In the genomic region with DNA sequence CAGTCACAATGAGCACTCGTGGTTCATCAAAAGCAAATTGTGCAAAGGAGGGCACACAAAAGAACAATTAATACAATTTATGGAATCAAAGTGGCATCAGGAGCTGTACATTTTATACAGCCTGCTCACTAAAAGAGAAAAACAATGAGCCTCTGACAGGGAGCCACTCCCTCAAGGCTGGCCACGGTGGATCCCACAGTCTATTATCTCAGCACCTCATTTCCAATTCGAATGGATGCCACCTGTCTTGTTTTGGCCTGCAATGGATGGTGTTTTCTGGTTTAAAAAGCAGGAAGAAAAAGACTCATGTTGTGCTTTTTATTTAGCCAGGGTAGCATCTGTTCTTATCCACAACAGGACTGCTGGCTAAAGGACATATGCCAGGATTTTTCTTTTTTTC, we compare ENCODE assay signal across 19 cellular contexts.
A peak's percentile ranks its signal among the peaks of the same experiment; 100 is the strongest.
DNase-seq lines count a peak whose midpoint lies in the region; TF ChIP-seq lines count a peak whose summit lies in the region.
"Had no signal": no experiment of that assay in that cellular context is flagged by ENCODE, and none has a peak within 500 bp of the region (broad histone marks: within the 10 kb centered on the region; RNA-seq: fewer than 3 reads in every experiment).

No MANE protein-coding gene starts in this region.

- peaks cover 3% of the 10 kb centered on the region for H3K4me1 ChIP-seq in neural progenitor cell
- H3K4me1 ChIP-seq in effector memory CD4-positive, alpha-beta T cell (ENCODE audit: control insufficient read depth, insufficient read depth, low read length, poor library complexity, severe bottlenecking), result no peaks in the 10 kb centered on the region
- H3K4me1 ChIP-seq: Caco-2, SJSA1 had no signal

- H3K27ac ChIP-seq in KOPT-K1 (ENCODE audit: low read depth, low read length, poor library complexity, severe bottlenecking) (peak overlapping the region; percentile 32), cingulate gyrus (ENCODE audit: low read depth, low read length) (peak overlapping the region; percentile 66), neural progenitor cell (no peak overlapping the region)
- no peak overlapping the region for H3K27ac ChIP-seq in effector memory CD4-positive, alpha-beta T cell (ENCODE audit: insufficient read depth, low read length, poor library complexity, severe bottlenecking)
- H3K27ac ChIP-seq: RWPE1, SJSA1 had no signal

- no peaks in the 10 kb centered on the region for H3K9me3 ChIP-seq in KOPT-K1 (ENCODE audit: insufficient read depth, low read length, poor library complexity, severe bottlenecking)
- H3K9me3 ChIP-seq in neural progenitor cell (ENCODE audit: low read depth), result no peaks in the 10 kb centered on the region
- no peaks in the 10 kb centered on the region for H3K9me3 ChIP-seq in effector memory CD4-positive, alpha-beta T cell (ENCODE audit: control insufficient read depth, low read length)
- H3K9me3 ChIP-seq: Caco-2, SJSA1 had no signal

- H3K4me3 ChIP-seq in neural progenitor cell, result no peak overlapping the region
- H3K4me3 ChIP-seq in effector memory CD4-positive, alpha-beta T cell (ENCODE audit: insufficient read depth, low read depth, low read length, poor library complexity, severe bottlenecking), result no peak overlapping the region
- H3K4me3 ChIP-seq: SJSA1 had no signal

- H3K4me2 ChIP-seq in neural progenitor cell, result no peak overlapping the region

- TF ChIP-seq CTCF in neural progenitor cell (IDR thresholded peaks at IDR 0.05), result no peak

- no peaks in the 10 kb centered on the region for H3F3A ChIP-seq in neural progenitor cell (ENCODE audit: low read depth)

- no peak overlapping the region for H2AFZ ChIP-seq in neural progenitor cell (replicated peaks)

- H3K4me1 Mint-ChIP-seq in neural progenitor cell, result peaks cover 5% of the 10 kb centered on the region
- H3K4me1 Mint-ChIP-seq: B cell; CD4-positive, CD25-positive, alpha-beta regulatory T cell had no signal

- DNase-seq in NCI-H446 (lab: John Stamatoyannopoulos, UW) (peak; percentile 61 to 79), neural progenitor cell (ENCODE audit: low spot score) (no peak), A172 (ENCODE audit: low spot score) (no peak)
- DNase-seq in effector memory CD4-positive, alpha-beta T cell, result no peak
- no peak for DNase-seq in stimulated activated CD4-positive, alpha-beta T cell treated with anti-CD3 and anti-CD28 coated beads, Interleukin-4, amount 100 ng/mL, for 1 hour
- DNase-seq: Caco-2; CD4-positive, CD25-positive, alpha-beta regulatory T cell; DMS53; H9; Kasumi-1; NCI-H1930; NCI-H774; PC-3; SW 1271 had no signal

- no peaks in the 10 kb centered on the region for H4K20me1 ChIP-seq in neural progenitor cell (ENCODE audit: low read depth)

- H3K27me3 Mint-ChIP-seq in neural progenitor cell (ENCODE audit: insufficient read depth, low read depth), result peaks cover 4% of the 10 kb centered on the region

- no peaks in the 10 kb centered on the region for H3K79me2 ChIP-seq in neural progenitor cell (ENCODE audit: low read depth)

- H3K4me3 Mint-ChIP-seq in neural progenitor cell, result no peak overlapping the region
- H3K4me3 Mint-ChIP-seq: B cell; CD4-positive, CD25-positive, alpha-beta regulatory T cell; H9 had no signal

- no peaks in the 10 kb centered on the region for H3K27me3 ChIP-seq in neural progenitor cell
- no peaks in the 10 kb centered on the region for H3K27me3 ChIP-seq in effector memory CD4-positive, alpha-beta T cell (replicated peaks; ENCODE audit: control insufficient read depth, insufficient read depth, low read length, poor library complexity, severe bottlenecking)
- H3K27me3 ChIP-seq: SJSA1 had no signal

- H3K27ac Mint-ChIP-seq in neural progenitor cell, result peak overlapping the region; percentile 30
- H3K27ac Mint-ChIP-seq: B cell; CD4-positive, CD25-positive, alpha-beta regulatory T cell; H9 had no signal

- no peaks in the 10 kb centered on the region for H3K9me3 Mint-ChIP-seq in neural progenitor cell
- H3K9me3 Mint-ChIP-seq: H9 had no signal

- H3K36me3 Mint-ChIP-seq in neural progenitor cell, result no peaks in the 10 kb centered on the region
- H3K36me3 Mint-ChIP-seq: CD4-positive, CD25-positive, alpha-beta regulatory T cell had no signal

- no peaks in the 10 kb centered on the region for H3K36me3 ChIP-seq in KOPT-K1 (ENCODE audit: insufficient read depth, low read length)
- H3K36me3 ChIP-seq in neural progenitor cell, result no peaks in the 10 kb centered on the region
- no peaks in the 10 kb centered on the region for H3K36me3 ChIP-seq in effector memory CD4-positive, alpha-beta T cell (ENCODE audit: control insufficient read depth, insufficient read depth, low read length)
- H3K36me3 ChIP-seq: SJSA1 had no signal

- no peak overlapping the region for H3K9ac ChIP-seq in neural progenitor cell

Comparison
In these comparisons a context has a peak if more than half of its experiments do, and no peak if none do; other contexts are left out.
1. H3K27ac ChIP-seq: peak in KOPT-K1 (single experiment) and cingulate gyrus (single experiment); none in neural progenitor cell (single experiment) and effector memory CD4-positive, alpha-beta T cell (single experiment).
2. DNase-seq: peak in NCI-H446 (2 of 2); none in neural progenitor cell (single experiment), effector memory CD4-positive, alpha-beta T cell (0 of 3), stimulated activated CD4-positive, alpha-beta T cell treated with anti-CD3 and anti-CD28 coated beads, Interleukin-4, amount 100 ng/mL, for 1 hour (single experiment) and A172 (single experiment).